Comparison of ENCODE assay signal across 9 cellular contexts in genomic region chr16:81405702-81406113, GRCh38. TPM values are rescaled to one million over a fixed set of nuclear protein-coding genes. Genes with fewer than 3 reads are reported as not detected.
DNase-seq lines count a peak whose midpoint lies in the region; TF ChIP-seq lines count a peak whose summit lies in the region.
"Had no signal": no experiment of that assay in that cellular context is flagged by ENCODE, and none has a peak within 500 bp of the region (broad histone marks: within the 10 kb centered on the region; RNA-seq: fewer than 3 reads in every experiment).

No MANE protein-coding gene starts in this region.

- BruUV-seq in Calu3 (replicated peaks; lab: Mats Ljungman, UMichigan): no TSS peak

- H3K27me3 ChIP-seq in endodermal cell (ENCODE audit: control insufficient read depth, insufficient read depth, low read length, poor library complexity, severe bottlenecking): peaks cover 9% of the 10 kb centered on the region
- H3K27me3 ChIP-seq: thyroid gland had no signal

- no peaks in the 10 kb centered on the region for H3K9me3 Mint-ChIP-seq in Calu3 (ENCODE audit: low read depth, unreplicated experiment)
- no peaks in the 10 kb centered on the region for H3K9me3 Mint-ChIP-seq in endodermal cell
- no peaks in the 10 kb centered on the region for H3K9me3 Mint-ChIP-seq in activated CD4-positive, alpha-beta T cell treated with anti-CD3 and anti-CD28 coated beads, Interleukin-2, amount 10 ng/mL, durations not matched to agents 24 days and 14 days

- H3K4me3 ChIP-seq in endodermal cell (ENCODE audit: low read length): no peak overlapping the region
- H3K4me3 ChIP-seq: thyroid gland had no signal

- H3K36me3 Mint-ChIP-seq in Calu3 (ENCODE audit: insufficient read depth, unreplicated experiment) (peaks cover 10% of the 10 kb centered on the region), endodermal cell (ENCODE audit: low read depth) (no peaks in the 10 kb centered on the region)
- no peaks in the 10 kb centered on the region for H3K36me3 Mint-ChIP-seq in activated CD4-positive, alpha-beta T cell treated with anti-CD3 and anti-CD28 coated beads, Interleukin-2, amount 10 ng/mL, durations not matched to agents 24 days and 14 days (ENCODE audit: low read depth)

- no peaks in the 10 kb centered on the region for H3K4me1 ChIP-seq in endodermal cell (ENCODE audit: control insufficient read depth, insufficient read depth, low read length)

- peak; percentile 89 for DNase-seq in Calu3
- DNase-seq in NCI-H226: peak; percentile 100
- DNase-seq in endodermal cell: peak; percentile 83
- DNase-seq in mucosa of gallbladder (ENCODE audit: low spot score): peak; percentile 62
- DNase-seq in NCI-H748 treated with DMSO at 0.1 percent for 48 hours (lab: John Stamatoyannopoulos, UW): no peak
- DNase-seq in anterior cingulate cortex (lab: John Stamatoyannopoulos, UW): no peak
- no peak for DNase-seq in globus pallidus (ENCODE audit: low spot score)
- DNase-seq in activated CD4-positive, alpha-beta T cell treated with anti-CD3 and anti-CD28 coated beads, Interleukin-2, amount 10 ng/mL, durations not matched to agents 24 days and 14 days: no peak
- DNase-seq: thyroid gland had no signal

- intact Hi-C loops in Calu3 (cut with micrococcal nuclease; ENCODE audit: unreplicated experiment): loop anchor here (2.0 to 10.0 kb wide), 3 partner anchors 43 to 229 kb away; no protein-coding TSS in a partner anchor
- intact Hi-C loops in activated CD4-positive, alpha-beta T cell treated with anti-CD3 and anti-CD28 coated beads, Interleukin-2, amount 10 ng/mL, durations not matched to agents 24 days and 14 days (cut with micrococcal nuclease): loop anchor here (2.0 kb wide), 1 partner anchor 39 kb away; no protein-coding TSS in a partner anchor

- H3K4me1 Mint-ChIP-seq in Calu3 (ENCODE audit: low read depth, unreplicated experiment): peaks cover 52% of the 10 kb centered on the region
- peaks cover under 1% of the 10 kb centered on the region for H3K4me1 Mint-ChIP-seq in endodermal cell
- H3K4me1 Mint-ChIP-seq in activated CD4-positive, alpha-beta T cell treated with anti-CD3 and anti-CD28 coated beads, Interleukin-2, amount 10 ng/mL, durations not matched to agents 24 days and 14 days: peaks cover 2% of the 10 kb centered on the region

- TF ChIP-seq CTCF in Calu3 (IDR thresholded peaks at IDR 0.05; ENCODE audit: unreplicated experiment): peak; percentile 24
- TF ChIP-seq CTCF in endodermal cell (conservative IDR thresholded peaks at IDR 0.05): peak; percentile 58

- no peak overlapping the region for H3K27ac ChIP-seq in endodermal cell (ENCODE audit: low read depth, low read length)
- H3K27ac ChIP-seq: thyroid gland had no signal

- WGBS in endodermal cell (ENCODE audit: insufficient coverage in 1 of 2, insufficient read length in 1 of 2), 2 experiments: 54 to 59% methylated on average over 6 to 11 of the region's 11 CpGs

- no peaks in the 10 kb centered on the region for H3K36me3 ChIP-seq in endodermal cell (ENCODE audit: control insufficient read depth, insufficient read depth, low read length)
- H3K36me3 ChIP-seq: thyroid gland had no signal

- no peaks in the 10 kb centered on the region for H3K27me3 Mint-ChIP-seq in Calu3 (ENCODE audit: unreplicated experiment)
- H3K27me3 Mint-ChIP-seq in endodermal cell (ENCODE audit: insufficient read depth): peaks cover 22% of the 10 kb centered on the region
- H3K27me3 Mint-ChIP-seq in activated CD4-positive, alpha-beta T cell treated with anti-CD3 and anti-CD28 coated beads, Interleukin-2, amount 10 ng/mL, durations not matched to agents 24 days and 14 days: peaks cover 4% of the 10 kb centered on the region

- H3K27ac Mint-ChIP-seq in Calu3 (ENCODE audit: unreplicated experiment): peak overlapping the region; percentile 95
- H3K27ac Mint-ChIP-seq in endodermal cell: no peak overlapping the region
- H3K27ac Mint-ChIP-seq in activated CD4-positive, alpha-beta T cell treated with anti-CD3 and anti-CD28 coated beads, Interleukin-2, amount 10 ng/mL, durations not matched to agents 24 days and 14 days: no peak overlapping the region

- CTCF ChIA-PET in Calu3 (lab: Charles Lee): interaction anchor here (1.0 to 1.8 kb wide), 3 partner anchors 8 to 292 kb away, joined by 3 read pairs; no protein-coding TSS in a partner anchor

- H3K9me3 ChIP-seq in endodermal cell (ENCODE audit: control insufficient read depth, low read length): no peaks in the 10 kb centered on the region
- H3K9me3 ChIP-seq: thyroid gland had no signal

- no peak overlapping the region for H3K9ac ChIP-seq in endodermal cell (ENCODE audit: extremely low read depth, low read length, poor library complexity, severe bottlenecking)

- H3K4me3 Mint-ChIP-seq in Calu3 (ENCODE audit: low read depth, unreplicated experiment): peak overlapping the region; percentile 43
- H3K4me3 Mint-ChIP-seq in endodermal cell: no peak overlapping the region
- H3K4me3 Mint-ChIP-seq in activated CD4-positive, alpha-beta T cell treated with anti-CD3 and anti-CD28 coated beads, Interleukin-2, amount 10 ng/mL, durations not matched to agents 24 days and 14 days: no peak overlapping the region

RNA-seq across cellular contexts. Expression of gene CMIP, which starts 38.9 kb away (rescaled TPM):
- 79.9 and 82.7 TPM in 2 replicates for total RNA-seq in Calu3 (2022)
- total RNA-seq in endodermal cell: 10 to 100 TPM; 64.0 to 64.7 TPM
- 52.7 TPM for polyA plus RNA-seq in endodermal cell (2013, experiment 1 of 2)
- polyA plus RNA-seq in endodermal cell (2013, experiment 2 of 2): 47.8 TPM
- total RNA-seq in mucosa of gallbladder: 95.5 TPM
- total RNA-seq in activated CD4-positive, alpha-beta T cell treated with anti-CD3 and anti-CD28 coated beads, Interleukin-2, amount 10 ng/mL, durations not matched to agents 24 days and 14 days: 40.0 and 42.9 TPM in 2 replicates

Comparison
In these comparisons a context has a peak if more than half of its experiments do, and no peak if none do; other contexts are left out.
1. DNase-seq: peak in Calu3 (single experiment), NCI-H226 (single experiment), endodermal cell (single experiment) and mucosa of gallbladder (single experiment); none in NCI-H748 treated with DMSO at 0.1 percent for 48 hours (single experiment), anterior cingulate cortex (0 of 58), globus pallidus (single experiment) and activated CD4-positive, alpha-beta T cell treated with anti-CD3 and anti-CD28 coated beads, Interleukin-2, amount 10 ng/mL, durations not matched to agents 24 days and 14 days (single experiment).